1 cellular context compared by ENCODE assay signal in genomic region chr9:133561976-133562554, GRCh38.
TF ChIP-seq lines count a peak whose summit lies in the region.

No MANE protein-coding gene starts in this region.

TF ChIP-seq in H1, 55 proteins besides CTCF, POLR2A, EP300 and RAD21:
- TF ChIP-seq SUZ12 (IDR thresholded peaks at IDR 0.05; ENCODE audit: low read length): no peak
